In the genomic region with DNA sequence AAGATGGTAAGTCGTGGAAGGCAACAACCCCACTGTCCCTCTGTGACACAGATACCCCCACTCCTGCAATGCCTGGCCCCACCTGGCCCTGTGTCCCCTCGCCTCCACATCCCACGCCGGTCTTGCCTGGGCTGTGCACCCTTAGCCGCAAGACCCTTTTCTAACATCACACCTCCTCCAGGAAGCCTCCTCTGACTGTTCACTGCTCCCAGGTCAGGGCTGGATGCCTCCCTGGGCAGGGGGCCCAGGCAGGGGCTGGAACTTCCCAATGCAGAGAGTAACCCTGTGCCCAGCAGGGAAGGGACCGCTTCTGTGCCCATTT, we compare ENCODE assay signal across 14 cellular contexts. TPM values are rescaled to one million over a fixed set of nuclear protein-coding genes. Genes with fewer than 3 reads are reported as not detected.
A peak's percentile ranks its signal among the peaks of the same experiment; 100 is the strongest.
DNase-seq lines count a peak whose midpoint lies in the region; ATAC-seq, FAIRE-seq and TF ChIP-seq lines count a peak whose summit lies in the region.
"Had no signal": no experiment of that assay in that cellular context is flagged by ENCODE, and none has a peak within 500 bp of the region (broad histone marks: within the 10 kb centered on the region; RNA-seq: fewer than 3 reads in every experiment).

No MANE protein-coding gene starts in this region.

- no peak overlapping the region for H3K4me3 ChIP-seq in CD8-positive, alpha-beta memory T cell (ENCODE audit: low read length)
- peak overlapping the region; percentile 83 for H3K4me3 ChIP-seq in HUES64 (ENCODE audit: low read length)
- H3K4me3 ChIP-seq in H1 (ENCODE audit: extremely low read depth in 1 of 4, insufficient read depth in 2 of 4, low read depth in 3 of 4, low read length in 4 of 4), result peak overlapping the region; percentile 58 to 78 (median 62); a peak in 6 of 8 replicates

- no peak overlapping the region for H4K5ac ChIP-seq in H1 (ENCODE audit: insufficient read length, low read depth, low read length)

- peak overlapping the region; percentile 90 for H2BK5ac ChIP-seq in H1 (ENCODE audit: low read depth, low read length)

- peak overlapping the region in 1 of 8 donors; percentile 63 for H3K27ac Mint-ChIP-seq in CD8-positive, alpha-beta memory T cell
- no peak overlapping the region for H3K27ac Mint-ChIP-seq in nephron progenitor cell

- 81% methylated on average over 6 of the region's 6 CpGs for WGBS in HUES64
- WGBS in H1 (ENCODE audit: extremely low coverage in 1 of 2, insufficient coverage in 1 of 2, insufficient read length in 1 of 2, insufficient replicate concordance in 2 of 2, low coverage in 1 of 2, low lambda C conversion rate in 2 of 2, missing lambda C conversion rate in 1 of 2), 2 experiments, result 84% methylated on average over 6 of the region's 6 CpGs; no CpG with 5 or more reads in 1 of the 2 experiments

- no peak for TF ChIP-seq EP300 in H1 (IDR thresholded peaks at IDR 0.05; ENCODE audit: borderline replicate concordance in 1 of 2, low read depth in 2 of 2, low read length in 2 of 2)

- no peak overlapping the region for H3K27ac ChIP-seq in CD8-positive, alpha-beta memory T cell (ENCODE audit: low read depth, low read length)
- H3K27ac ChIP-seq in HUES64 (ENCODE audit: low read depth, low read length) (peak overlapping the region; percentile 97; the same call in 1 of the 2 replicates), H1 (ENCODE audit: low read depth, low read length) (peak overlapping the region; percentile 76; the same call in 1 of the 2 replicates)
- H3K27ac ChIP-seq: brain microvascular endothelial cell had no signal

- peaks cover 17% of the 10 kb centered on the region for H3K27me3 ChIP-seq in CD8-positive, alpha-beta memory T cell (ENCODE audit: insufficient read depth, low read length, poor library complexity, severe bottlenecking)
- no peaks in the 10 kb centered on the region for H3K27me3 ChIP-seq in HUES64 (ENCODE audit: insufficient read depth, low read length)
- no peaks in the 10 kb centered on the region for H3K27me3 ChIP-seq in H1 (replicated peaks in 1 of 4; ENCODE audit: control insufficient read depth in 3 of 4, extremely low read depth in 1 of 4, insufficient read depth in 3 of 4, low read length in 3 of 4)

- no peaks in the 10 kb centered on the region; the same call in 1 of the 2 replicates for H3K23me2 ChIP-seq in H1 (ENCODE audit: low read depth, low read length)

- H3K4me1 ChIP-seq in CD8-positive, alpha-beta memory T cell (ENCODE audit: insufficient read depth, low read length), result no peaks in the 10 kb centered on the region
- peaks cover 14% of the 10 kb centered on the region for H3K4me1 ChIP-seq in HUES64 (ENCODE audit: insufficient read depth, low read length)
- H3K4me1 ChIP-seq in H1 (replicated peaks in 1 of 4; ENCODE audit: control insufficient read depth in 3 of 4, insufficient read depth in 4 of 4, low read length in 3 of 4), result peaks cover 0 to 24% (median 13%) of the 10 kb centered on the region in 4 experiments; a peak in 6 of 7 replicates

- no peak overlapping the region for H3K14ac ChIP-seq in H1 (ENCODE audit: insufficient read length)

- H3K23ac ChIP-seq in H1 (ENCODE audit: insufficient read length), result no peak overlapping the region

- POLR2A ChIA-PET in CD8-positive, alpha-beta memory T cell (lab: Charles Lee), result no interaction called here
- POLR2A ChIA-PET in H1 (lab: Charles Lee; ENCODE audit: partially characterized antibody), result interaction anchor here (0.6 to 1.4 kb wide), 6 partner anchors 10 to 749 kb away, joined by 3 to 4 read pairs (median 3); no protein-coding TSS in a partner anchor

- H3K4me1 Mint-ChIP-seq in CD8-positive, alpha-beta memory T cell, result peaks cover 5 to 16% (median 5%) of the 10 kb centered on the region in 3 donors
- peaks cover 43% of the 10 kb centered on the region for H3K4me1 Mint-ChIP-seq in nephron progenitor cell

- H2BK12ac ChIP-seq in H1 (ENCODE audit: low read depth, low read length), result peak overlapping the region; percentile 94; the same call in 1 of the 2 replicates

- no peaks in the 10 kb centered on the region for H3K9me3 ChIP-seq in CD8-positive, alpha-beta memory T cell (ENCODE audit: low read length)
- H3K9me3 ChIP-seq in HUES64 (ENCODE audit: insufficient read depth, low read depth, low read length) (no peaks in the 10 kb centered on the region), H1 (ENCODE audit: insufficient read depth in 2 of 2, low read depth in 1 of 2, low read length in 1 of 2) (no peaks in the 10 kb centered on the region)

- ATAC-seq in HG03565 (IDR thresholded peaks at IDR 0.05; ENCODE audit: unreplicated experiment) (no peak), HG02970 (IDR thresholded peaks at IDR 0.05; ENCODE audit: low FRiP score, unreplicated experiment) (no peak)

- H3K4ac ChIP-seq in H1 (replicated peaks; ENCODE audit: insufficient read length, low read depth, low read length), result peak overlapping the region; percentile 45

- H3K27me3 Mint-ChIP-seq in CD8-positive, alpha-beta memory T cell, result peaks cover 40 to 58% of the 10 kb centered on the region in 2 donors
- peaks cover 8% of the 10 kb centered on the region for H3K27me3 Mint-ChIP-seq in nephron progenitor cell (ENCODE audit: low read depth, poor library complexity)

- TF ChIP-seq CTCF in H1 (IDR thresholded peaks at IDR 0.05; ENCODE audit: control extremely low read depth in 1 of 3, insufficient read depth in 1 of 3, low read depth in 1 of 3, low read length in 3 of 3), result no peak
- TF ChIP-seq CTCF in nephron progenitor cell (IDR thresholded peaks at IDR 0.05), result no peak

- H2BK120ac ChIP-seq in H1 (replicated peaks; ENCODE audit: low read depth, low read length), result no peak overlapping the region

- peak overlapping the region; percentile 64; the same call in 1 of the 2 replicates for H4K8ac ChIP-seq in H1 (ENCODE audit: extremely low read depth, insufficient read depth, low read length)

- H3K79me2 ChIP-seq in H1 (ENCODE audit: control insufficient read depth in 1 of 2, insufficient read depth in 2 of 2, low read length in 2 of 2), result peaks cover 0 to 19% of the 10 kb centered on the region in 2 experiments; a peak in 1 of 4 replicates

- CTCF ChIA-PET in CD8-positive, alpha-beta memory T cell (lab: Charles Lee), result no interaction called here
- CTCF ChIA-PET in H1 (lab: Charles Lee; ENCODE audit: partially characterized antibody), result interaction anchor here (0.9 kb wide), 1 partner anchor 13 kb away, joined by 3 read pairs; no protein-coding TSS in a partner anchor

- TF ChIP-seq POLR2A in H1 (IDR thresholded peaks at IDR 0.05; ENCODE audit: control extremely low read depth in 1 of 2, low read depth in 2 of 2, low read length in 2 of 2), result no peak

- H3K56ac ChIP-seq in H1 (replicated peaks; ENCODE audit: insufficient read length, low read depth, low read length), result no peak overlapping the region

- peak overlapping the region; percentile 95 for H3K9ac ChIP-seq in HUES64 (ENCODE audit: low read depth, low read length)
- H3K9ac ChIP-seq in H1 (replicated peaks in 1 of 4; ENCODE audit: extremely low read depth in 1 of 4, low read depth in 3 of 4, low read length in 3 of 4), result no peak overlapping the region

- FAIRE-seq in H1 (lab: Jason Lieb, UNC), result no peak

- peaks cover 0 to 2% (median 0%) of the 10 kb centered on the region in 5 donors for H3K9me3 Mint-ChIP-seq in CD8-positive, alpha-beta memory T cell
- H3K9me3 Mint-ChIP-seq in nephron progenitor cell, result no peaks in the 10 kb centered on the region

- no peaks in the 10 kb centered on the region for H3K36me3 ChIP-seq in CD8-positive, alpha-beta memory T cell (ENCODE audit: insufficient read depth, low read length)
- 0 out of 2 replicates have a peak, but pooled peaks cover 5% of the 10 kb centered on the region for H3K36me3 ChIP-seq in HUES64 (ENCODE audit: insufficient read depth, low read length)
- no peaks in the 10 kb centered on the region; a peak in 1 of 8 replicates for H3K36me3 ChIP-seq in H1 (ENCODE audit: control insufficient read depth in 2 of 4, insufficient read depth in 4 of 4, low read length in 3 of 4)
- H3K36me3 ChIP-seq: brain microvascular endothelial cell had no signal

- no peak overlapping the region for H2BK15ac ChIP-seq in H1 (ENCODE audit: low read length)

- TF ChIP-seq RAD21 in H1 (IDR thresholded peaks at IDR 0.05 in 1 of 2, conservative IDR thresholded peaks at IDR 0.05 in 1 of 2; ENCODE audit: low read depth in 2 of 2, low read length in 2 of 2), result no peak

- peak overlapping the region; percentile 23; the same call in 1 of the 2 replicates for H2BK20ac ChIP-seq in H1 (ENCODE audit: low read length)

- no peak for DNase-seq in CD8-positive, alpha-beta memory T cell
- DNase-seq in H1 (ENCODE audit: low read depth in 1 of 2, low spot score in 2 of 2) (no peak), nephron progenitor cell (no peak), middle frontal gyrus (ENCODE audit: extremely low spot score, low spot score) (no peak), KG1 (lab: John Stamatoyannopoulos, UW) (no peak)
- DNase-seq: activated CD4-positive, alpha-beta T cell treated with anti-CD3 and anti-CD28 coated beads for 4 hours; brain microvascular endothelial cell; mesenchymal stem cell; stimulated activated CD4-positive, alpha-beta T cell treated with anti-CD3 and anti-CD28 coated beads, Interleukin-12 subunit alpha, Interleukin-12 subunit beta, amount 100 ng/mL, for 4 hours; T-helper 2 cell had no signal

- H3K36me3 Mint-ChIP-seq in CD8-positive, alpha-beta memory T cell, result no peaks in the 10 kb centered on the region
- H3K36me3 Mint-ChIP-seq in nephron progenitor cell (ENCODE audit: low read depth), result peaks cover 5% of the 10 kb centered on the region

- peak overlapping the region in 6 of 7 donors; percentile 53 to 84 (median 66) for H3K4me3 Mint-ChIP-seq in CD8-positive, alpha-beta memory T cell
- peak overlapping the region; percentile 88 for H3K4me3 Mint-ChIP-seq in nephron progenitor cell

- peaks cover 6% of the 10 kb centered on the region for H3K79me1 ChIP-seq in H1 (ENCODE audit: low read depth, low read length)

- no peaks in the 10 kb centered on the region for H4K20me1 ChIP-seq in H1 (replicated peaks in 1 of 2; ENCODE audit: control insufficient read depth in 1 of 2, insufficient read depth in 2 of 2, low read length in 2 of 2)

- peak overlapping the region; percentile 75 for H4K91ac ChIP-seq in H1 (replicated peaks; ENCODE audit: insufficient read length, low read length)

- no peak overlapping the region for H2AK5ac ChIP-seq in H1 (ENCODE audit: low read depth, low read length)

- peak overlapping the region; percentile 41 for H3K18ac ChIP-seq in H1 (ENCODE audit: extremely low read depth, low read length)

- H3K4me2 ChIP-seq in H1 (ENCODE audit: insufficient read depth in 1 of 2, low read depth in 2 of 2, low read length in 2 of 2), result peak overlapping the region; percentile 48 to 72

- no peak overlapping the region for H2AFZ ChIP-seq in H1 (ENCODE audit: low read length)

RNA-seq across cellular contexts. Expression of a gene that starts 1.3 kb away (rescaled TPM):
- total RNA-seq in CD8-positive, alpha-beta memory T cell, result not detected
- not detected for polyA plus RNA-seq in CD8-positive, alpha-beta memory T cell
- 14.8 TPM for polyA plus RNA-seq in HUES64 (2013, experiment 1 of 2)
- polyA plus RNA-seq in HUES64 (2013, experiment 2 of 2), result 16.2 TPM
- 38.7 and 39.0 TPM in 2 replicates for total RNA-seq in H1 (2021; fragmentation: NEBNext Ultra II Directional; extraction: Animal tissue kit (Norgen Biotek cat#: 25700))
- 37.1 and 64.1 TPM in 2 replicates for polyA plus RNA-seq in H1 (2011; rRNA removed)
- 56.0 TPM for polyA plus RNA-seq in H1 (2011; cell fraction: cytosol; rRNA removed)
- 303 TPM for polyA plus RNA-seq in H1 (2011; cell fraction: nucleus; rRNA removed)
- 37.9 to 66.2 TPM (median 58.6 TPM) in 4 replicates for polyA plus RNA-seq in H1 (2012, experiment 1 of 2)
- polyA plus RNA-seq in H1 (2012, experiment 2 of 2), result 19.7 TPM
- polyA plus RNA-seq in H1 (2013, experiment 1 of 2), result 27.8 TPM
- polyA plus RNA-seq in H1 (2013, experiment 2 of 2), result 19.6 TPM
- polyA minus RNA-seq in H1 (2011; rRNA and poly(A)+ RNA removed), result 77.0 and 93.3 TPM in 2 replicates
- 25.2 TPM for polyA minus RNA-seq in H1 (2011; cell fraction: cytosol; rRNA and poly(A)+ RNA removed)
- 51.6 TPM for polyA minus RNA-seq in H1 (2011; cell fraction: nucleus; rRNA and poly(A)+ RNA removed)
- total RNA-seq: posterior vena cava had no signal

Comparison
In these comparisons a context has a peak if more than half of its experiments do, and no peak if none do; other contexts are left out.
1. RNA of a gene that starts 1.3 kb away (total RNA-seq): 38.7 to 39.0 TPM in H1; not detected in CD8-positive, alpha-beta memory T cell; every median in the first group is over 10 times any median in the second.